25 cellular contexts compared by ENCODE assay signal in genomic region chr3:76702676-76703075, GRCh38.
"Had no signal": no experiment of that assay in that cellular context is flagged by ENCODE, and none has a peak within 500 bp of the region (broad histone marks: within the 10 kb centered on the region; RNA-seq: fewer than 3 reads in every experiment).

No MANE protein-coding gene starts in this region.

- DNase-seq: Kasumi-1, MG63, NCI-H1048, NCI-H1092 treated with DMSO at 0.1 percent for 48 hours, NCI-H1105 treated with DMSO at 0.1 percent for 48 hours, NCI-H1417, NCI-H1436 treated with DMSO at 0.1 percent for 48 hours, NCI-H1694 treated with DMSO at 0.1 percent for 48 hours, NCI-H187 treated with DMSO at 0.1 percent for 48 hours, NCI-H2029, NCI-H2081, NCI-H226, NCI-H446 treated with DMSO at 0.1 percent for 48 hours, NCI-H510A, NCI-H526, NCI-H748 treated with DMSO at 0.1 percent for 48 hours, NCI-H82, PC-9, SHP77, SIG-M5, SJCRH30, T-cell had no signal

- FAIRE-seq: RCC 7860 had no signal

- H3K27me3 Mint-ChIP-seq: T-cell had no signal

- H3K4me3 ChIP-seq: MG63, PC-9, SJCRH30, SK-N-MC had no signal

- H3K9me3 ChIP-seq: MG63, SJCRH30 had no signal

- H3K27me3 ChIP-seq: MG63, SJCRH30 had no signal

- H3K4me1 Mint-ChIP-seq: T-cell had no signal

- H3K36me3 Mint-ChIP-seq: T-cell had no signal

- H2AFZ ChIP-seq: PC-9 had no signal

- H3K27ac ChIP-seq: PC-9, RWPE1, SJCRH30, SK-N-MC had no signal

- H3K36me3 ChIP-seq: MG63, SJCRH30 had no signal

- H3K4me3 Mint-ChIP-seq: T-cell had no signal

- H3K4me1 ChIP-seq: SJCRH30 had no signal

- H3K27ac Mint-ChIP-seq: T-cell had no signal

- H3K4me2 ChIP-seq: PC-9 had no signal
